ENCODE assay signal across 7 cellular contexts in genomic region chr1:28962114-28962831, GRCh38. TPM values are rescaled to one million over a fixed set of nuclear protein-coding genes. Genes with fewer than 3 reads are reported as not detected.
DNase-seq lines count a peak whose midpoint lies in the region; ATAC-seq, FAIRE-seq and TF ChIP-seq lines count a peak whose summit lies in the region.
"Not testable (repeated sequence)": the region's sequence is repeated elsewhere in the genome, so short reads cannot be mapped to it uniquely, and the experiment has no call there.

No MANE protein-coding gene starts in this region.

- TF ChIP-seq CTCF in GM12864 (IDR thresholded peaks at IDR 0.05; ENCODE audit: low read depth, low read length, missing control alignments); GM12878 (IDR thresholded peaks at IDR 0.05 in 2 of 3, conservative IDR thresholded peaks at IDR 0.05 in 1 of 3; ENCODE audit: control insufficient read depth in 2 of 3, extremely low read depth in 1 of 3, insufficient read depth in 1 of 3, low read depth in 3 of 3, low read length in 3 of 3): not testable (repeated sequence)

- CTCF ChIA-PET in T-cell (lab: Charles Lee) (interaction anchor here in 1 of 2 donors (0.7 kb wide), 1 partner anchor 20 kb away, joined by 3 read pairs; no protein-coding TSS in a partner anchor), GM12878 (lab: Yijun Ruan, JAX) (interaction anchor here (1.1 kb wide), 1 partner anchor 12 kb away, joined by 4 read pairs; no protein-coding TSS in a partner anchor)

- not testable (repeated sequence) for H3K27ac ChIP-seq in GM12878 (ENCODE audit: control insufficient read depth, insufficient read depth)

- TF ChIP-seq POLR2A in GM12878 (IDR thresholded peaks at IDR 0.05; ENCODE audit: low read depth, low read length), result not testable (repeated sequence)

- DNase-seq in GM12864 (ENCODE audit: low read depth) (peak; percentile 19), GM12878 (ENCODE audit: low read depth, low spot score) (peak; percentile 23), retina (peak; percentile 28)
- DNase-seq in T-cell, result not testable (repeated sequence)
- DNase-seq in activated CD4-positive, alpha-beta T cell treated with anti-CD3 and anti-CD28 coated beads, Interleukin-2, amount 50 U/mL, for 48 hours, result peak; percentile 40 to 57
- peak; percentile 62 to 71 for DNase-seq in activated T-cell treated with anti-CD3 and anti-CD28 coated beads, Interleukin-2, amount 50 U/mL, for 72 hours
- DNase-seq in stimulated activated CD4-positive, alpha-beta T cell treated with anti-CD3 and anti-CD28 coated beads, TNF-alpha, amount 100 ng/mL, for 48 hours (ENCODE audit: low read depth in 3 of 3), result peak in 2 of 3 donors; percentile 32 to 37

- not testable (repeated sequence) for ATAC-seq in T-cell (replicated peaks in 1 of 4)
- peak; percentile 93 for ATAC-seq in activated T-cell treated with anti-CD3 and anti-CD28 coated beads, Interleukin-2, amount 50 U/mL, for 72 hours (replicated peaks in 1 of 2)
- ATAC-seq in GM12878, result peak; percentile 92

- not testable (repeated sequence) for H2AFZ ChIP-seq in GM12878 (ENCODE audit: control insufficient read depth, low read depth, low read length)

- BruUV-seq in GM12878 (replicated peaks; lab: Mats Ljungman, UMichigan), result not testable (repeated sequence)

- POLR2A ChIA-PET in T-cell (lab: Charles Lee), result interaction anchor here in 1 of 2 donors (0.5 kb wide), 1 partner anchor 29 kb away, joined by 3 read pairs; no protein-coding TSS in a partner anchor
- POLR2A ChIA-PET in GM12878 (lab: Charles Lee), result not testable (repeated sequence)

- not testable (repeated sequence) for H3K4me3 ChIP-seq in GM12864 (ENCODE audit: low read depth, low read length); GM12878

- not testable (repeated sequence) for H4K20me1 ChIP-seq in GM12878 (ENCODE audit: control insufficient read depth, insufficient read depth)

- not testable (repeated sequence) for H3K79me2 ChIP-seq in GM12878 (ENCODE audit: control insufficient read depth, insufficient read depth, low read length)

- peak overlapping the region; percentile 33; the same call in 1 of the 2 replicates for H3K4me2 ChIP-seq in GM12878 (ENCODE audit: control insufficient read depth, insufficient read depth)

- peak; percentile 74 to 81; a peak in 2 of 4 replicates for TF ChIP-seq EP300 in GM12878 (IDR thresholded peaks at IDR 0.05; ENCODE audit: borderline replicate concordance in 1 of 2, control insufficient read depth in 1 of 2, low read depth in 2 of 2, low read length in 2 of 2)

- H3K36me3 ChIP-seq in GM12878 (ENCODE audit: control insufficient read depth in 2 of 2, insufficient read depth in 2 of 2, low read length in 1 of 2), result not testable (repeated sequence)

- H3K9ac ChIP-seq in GM12878 (ENCODE audit: control insufficient read depth, insufficient read depth, low read length), result not testable (repeated sequence)

- 34% methylated on average over 13 of the region's 13 CpGs for WGBS in GM12878 (ENCODE audit: insufficient coverage, insufficient replicate concordance, low lambda C conversion rate, missing lambda C conversion rate)

- not testable (repeated sequence) for H3K9me3 Mint-ChIP-seq in T-cell; activated T-cell treated with anti-CD3 and anti-CD28 coated beads, Interleukin-2, amount 50 U/mL, for 72 hours

- H3K4me3 Mint-ChIP-seq in T-cell, result peak overlapping the region; percentile 1 to 28 (median 21)
- H3K4me3 Mint-ChIP-seq in activated T-cell treated with anti-CD3 and anti-CD28 coated beads, Interleukin-2, amount 50 U/mL, for 72 hours, result peak overlapping the region; percentile 70 to 82

- in situ Hi-C loops in GM12878 (cut with MboI), result not testable (repeated sequence)

- H3K4me1 ChIP-seq in GM12878 (ENCODE audit: control insufficient read depth, insufficient read depth, low read length), result not testable (repeated sequence)

- FAIRE-seq in GM12878 (lab: Jason Lieb, UNC), result not testable (repeated sequence)

- intact Hi-C loops in GM12878 (cut with micrococcal nuclease; ENCODE audit: unreplicated experiment), result loop anchor here (10.0 kb wide), 1 partner anchor 47 kb away; the partner anchor contains the start of gene EPB41

- H3K27ac Mint-ChIP-seq in T-cell, result peak overlapping the region in 1 of 2 donors; percentile 52
- H3K27ac Mint-ChIP-seq in activated T-cell treated with anti-CD3 and anti-CD28 coated beads, Interleukin-2, amount 50 U/mL, for 72 hours, result peak overlapping the region; percentile 91

- peaks cover 71 to 77% (median 76%) of the 10 kb centered on the region in 3 donors for H3K4me1 Mint-ChIP-seq in T-cell
- peaks cover 87% of the 10 kb centered on the region for H3K4me1 Mint-ChIP-seq in activated T-cell treated with anti-CD3 and anti-CD28 coated beads, Interleukin-2, amount 50 U/mL, for 72 hours (ENCODE audit: low read depth)

- not testable (repeated sequence) for H3K27me3 ChIP-seq in GM12878 (replicated peaks in 1 of 2; ENCODE audit: control insufficient read depth in 2 of 2, insufficient read depth in 2 of 2, low read length in 1 of 2)

- SMC1A ChIA-PET in GM12878 (lab: Charles Lee; ENCODE audit: uncharacterized antibody, unreplicated experiment), result interaction anchor here (1.2 kb wide), 1 partner anchor 36 kb away, joined by 3 read pairs; no protein-coding TSS in a partner anchor

- not testable (repeated sequence) for H3K9me3 ChIP-seq in GM12878 (replicated peaks; ENCODE audit: control insufficient read depth, insufficient read depth, low read length)

- not testable (repeated sequence) for TF ChIP-seq RAD21 in GM12878 (IDR thresholded peaks at IDR 0.05; ENCODE audit: insufficient read depth, low read depth, low read length)

- RAD21 ChIA-PET in GM12878 (lab: Charles Lee; ENCODE audit: unreplicated experiment), result interaction anchor here (1.5 to 1.6 kb wide), 2 partner anchors 30 to 35 kb away, joined by 3 to 4 read pairs; no protein-coding TSS in a partner anchor

- not testable (repeated sequence) for H3K36me3 Mint-ChIP-seq in T-cell; activated T-cell treated with anti-CD3 and anti-CD28 coated beads, Interleukin-2, amount 50 U/mL, for 72 hours (ENCODE audit: insufficient read depth in 2 of 2)

- H3K27me3 Mint-ChIP-seq in T-cell; activated T-cell treated with anti-CD3 and anti-CD28 coated beads, Interleukin-2, amount 50 U/mL, for 72 hours (ENCODE audit: low read depth): not testable (repeated sequence)

TF ChIP-seq in GM12878, 131 proteins besides CTCF, POLR2A, EP300 and RAD21 (continues in another document):
- TF ChIP-seq IKZF2 (IDR thresholded peaks at IDR 0.05) (peak; percentile 90 to 93), ZNF24 (IDR thresholded peaks at IDR 0.05) (peak; percentile 56), RELA (IDR thresholded peaks at IDR 0.05; ENCODE audit: borderline replicate concordance, partially characterized antibody) (peak; percentile 56), TCF7 (IDR thresholded peaks at IDR 0.05; ENCODE audit: borderline replicate concordance) (peak; percentile 76), MTA3 (IDR thresholded peaks at IDR 0.05; ENCODE audit: borderline replicate concordance, low read length) (peak; percentile 83; the same call in 1 of the 2 replicates), TBL1XR1 (IDR thresholded peaks at IDR 0.05; ENCODE audit: low read depth, low read length) (peak; percentile 71; the same call in 1 of the 2 replicates), NR2F1 (conservative IDR thresholded peaks at IDR 0.05) (peak; percentile 54; the same call in 1 of the 2 replicates), CREM (IDR thresholded peaks at IDR 0.05; ENCODE audit: low read depth) (peak; percentile 88), ZBED1 (IDR thresholded peaks at IDR 0.05; ENCODE audit: borderline replicate concordance) (peak; percentile 77; the same call in 1 of the 2 replicates), EED (IDR thresholded peaks at IDR 0.05; ENCODE audit: low read depth) (peak; percentile 98), NFIC (IDR thresholded peaks at IDR 0.05; ENCODE audit: low read depth, low read length) (peak; percentile 98), TCF3 (IDR thresholded peaks at IDR 0.05; ENCODE audit: borderline replicate concordance, insufficient read depth, low read depth, low read length) (peak; percentile 68; the same call in 1 of the 2 replicates), PAX5 (IDR thresholded peaks at IDR 0.05; ENCODE audit: borderline replicate concordance, low read depth, low read length) (peak; percentile 70; the same call in 1 of the 2 replicates), BHLHE40 (IDR thresholded peaks at IDR 0.05; ENCODE audit: borderline replicate concordance in 1 of 2, low read depth in 2 of 2, low read length in 1 of 2) (peak; percentile 46 to 51; a peak in 3 of 4 replicates)

RNA-seq across cellular contexts. Expression of gene EPB41, which starts 47.9 kb away (rescaled TPM):
- total RNA-seq in T-cell (100 to 1,000 TPM; 199 to 257 (median 241) TPM), GM12878 (2014; rRNA removed) (69.8 and 70.6 TPM in 2 replicates), GM12878 (2014; rRNA removed; fragmentation: Illumina TruSeq; extraction: Trizol) (77.6 and 82.2 TPM in 2 replicates), GM12878 (2021) (61.1 and 64.2 TPM in 2 replicates)
- total RNA-seq in activated T-cell treated with anti-CD3 and anti-CD28 coated beads, Interleukin-2, amount 50 U/mL, for 72 hours, result 100 to 1,000 TPM in 1 of 2 donors, 10 to 100 TPM in 1; 73.3 to 109 TPM
- 164 and 166 TPM in 2 replicates for total RNA-seq in GM12878 (2013; cell fraction: nucleolus; rRNA removed)
- 12.2 TPM for polyA plus RNA-seq in GM12878 (2011; ENCODE audit: low read depth)
- polyA plus RNA-seq in GM12878 (2011; rRNA removed) (72.0 and 80.0 TPM in 2 replicates), GM12878 (2014; fragmentation: Illumina TruSeq; extraction: Trizol) (68.9 and 81.8 TPM in 2 replicates), GM12878 (2014; fragmentation: Nextera tagmentation; extraction: Ambion mirVana) (1 to 10 TPM; 1.1 to 3.1 TPM), GM12878 (2014; rRNA removed) (52.7 and 53.4 TPM in 2 replicates), GM12878 (2016; fragmentation: Nextera tagmentation; extraction: Ambion mirVana) (10 to 100 TPM; 22.7 to 29.1 TPM)
- 38.5 and 44.2 TPM in 2 replicates for polyA plus RNA-seq in GM12878 (2011; cell fraction: cytosol; rRNA removed)
- 21.8 and 26.1 TPM in 2 replicates for polyA plus RNA-seq in GM12878 (2011; cell fraction: nucleus; rRNA removed)
- polyA plus RNA-seq in GM12878 (2012), result 15.2 and 17.8 TPM in 2 replicates
- polyA minus RNA-seq in GM12878 (2011; rRNA and poly(A)+ RNA removed), result 71.6 and 106 TPM in 2 replicates
- 26.6 and 31.2 TPM in 2 replicates for polyA minus RNA-seq in GM12878 (2011; cell fraction: cytosol; rRNA and poly(A)+ RNA removed)
- 21.8 and 32.8 TPM in 2 replicates for polyA minus RNA-seq in GM12878 (2011; cell fraction: nucleus; rRNA and poly(A)+ RNA removed)
